In the genomic region with DNA sequence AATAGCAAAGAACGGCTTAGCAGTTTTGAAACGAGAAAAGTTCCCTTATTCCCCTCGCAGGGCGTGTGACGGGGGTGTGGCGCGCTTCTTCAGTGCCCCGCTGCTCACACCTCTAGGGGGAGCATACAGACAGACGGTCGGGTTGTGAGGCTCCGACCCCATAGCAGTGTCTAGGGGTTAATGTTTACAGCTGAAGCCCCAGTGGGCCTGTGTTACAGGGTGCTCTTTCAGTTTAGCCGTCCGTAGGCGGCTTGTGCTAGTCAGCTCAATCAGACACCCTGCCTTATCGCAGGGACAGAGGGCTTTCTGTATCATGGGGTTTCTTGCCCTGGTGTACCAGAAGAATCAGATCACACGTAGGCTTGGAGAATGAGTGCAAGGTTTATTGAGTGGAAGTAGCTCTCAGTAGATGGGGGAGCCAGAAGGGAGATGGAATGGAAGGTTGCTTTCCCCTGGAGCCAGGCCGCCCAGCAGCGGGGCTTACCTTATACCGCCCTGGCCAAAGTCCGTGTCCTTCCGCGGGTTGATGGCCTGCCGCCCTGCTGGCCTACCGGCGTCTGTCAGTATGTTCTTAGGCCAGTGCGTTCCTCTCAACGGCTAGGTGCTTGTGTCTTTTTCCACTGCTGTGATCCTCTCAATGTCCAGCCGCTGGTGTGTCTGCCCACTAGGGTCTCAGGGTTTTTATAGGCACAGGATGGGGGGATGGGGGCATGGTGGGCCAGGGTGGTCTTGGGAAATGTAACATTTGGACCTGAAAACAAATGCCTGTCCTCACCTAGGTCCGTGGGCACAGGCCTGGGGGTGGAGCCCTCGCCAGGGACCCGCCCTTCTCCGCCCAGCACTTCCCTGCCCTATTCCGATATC, we compare ENCODE assay signal across 1 cellular context.
TF ChIP-seq lines count a peak whose summit lies in the region.

No MANE protein-coding gene starts in this region.

TF ChIP-seq in HepG2, 621 proteins besides CTCF, POLR2A, EP300 and RAD21 (continued from another document):
- TF ChIP-seq, protein P1, sequence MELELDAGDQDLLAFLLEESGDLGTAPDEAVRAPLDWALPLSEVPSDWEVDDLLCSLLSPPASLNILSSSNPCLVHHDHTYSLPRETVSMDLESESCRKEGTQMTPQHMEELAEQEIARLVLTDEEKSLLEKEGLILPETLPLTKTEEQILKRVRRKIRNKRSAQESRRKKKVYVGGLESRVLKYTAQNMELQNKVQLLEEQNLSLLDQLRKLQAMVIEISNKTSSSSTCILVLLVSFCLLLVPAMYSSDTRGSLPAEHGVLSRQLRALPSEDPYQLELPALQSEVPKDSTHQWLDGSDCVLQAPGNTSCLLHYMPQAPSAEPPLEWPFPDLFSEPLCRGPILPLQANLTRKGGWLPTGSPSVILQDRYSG (CRISPR knock-in tag; IDR thresholded peaks at IDR 0.05) = no peak
- TF ChIP-seq SRSF4 (IDR thresholded peaks at IDR 0.05; ENCODE audit: low read depth, low read length, poor library complexity, severe bottlenecking) (no peak), ZNF670 (CRISPR knock-in tag; IDR thresholded peaks at IDR 0.05; ENCODE audit: borderline replicate concordance) (no peak), POGZ (CRISPR knock-in tag; IDR thresholded peaks at IDR 0.05) (peak; percentile 24; the same call in 1 of the 2 replicates), FOXP1 (IDR thresholded peaks at IDR 0.05) (no peak), FOXP1 (CRISPR knock-in tag; IDR thresholded peaks at IDR 0.05) (no peak), XBP1 (CRISPR knock-in tag; IDR thresholded peaks at IDR 0.05) (no peak), PHF5A (CRISPR knock-in tag; IDR thresholded peaks at IDR 0.05; ENCODE audit: low read depth, unreplicated experiment) (no peak), AGO1 (IDR thresholded peaks at IDR 0.05; ENCODE audit: low read depth, low read length, poor library complexity, severe bottlenecking) (no peak), ZFP36L1 (CRISPR knock-in tag; IDR thresholded peaks at IDR 0.05) (no peak), ZNF136 (CRISPR knock-in tag; IDR thresholded peaks at IDR 0.05; ENCODE audit: low read depth) (no peak), IKZF1 (IDR thresholded peaks at IDR 0.05) (no peak), NFE2L1 (CRISPR knock-in tag; IDR thresholded peaks at IDR 0.05; ENCODE audit: borderline replicate concordance) (no peak), SMARCE1 (IDR thresholded peaks at IDR 0.05; ENCODE audit: borderline replicate concordance) (no peak), SP4 (CRISPR knock-in tag; IDR thresholded peaks at IDR 0.05) (no peak), KDM1A (CRISPR knock-in tag; IDR thresholded peaks at IDR 0.05) (no peak), HMG20A (CRISPR knock-in tag; IDR thresholded peaks at IDR 0.05; ENCODE audit: borderline replicate concordance) (no peak), TAF15 (IDR thresholded peaks at IDR 0.05; ENCODE audit: low read depth, low read length, poor library complexity, severe bottlenecking) (no peak), DR1 (CRISPR knock-in tag; IDR thresholded peaks at IDR 0.05) (no peak), ZFX (CRISPR knock-in tag; IDR thresholded peaks at IDR 0.05; ENCODE audit: low read depth) (peak; percentile 50; the same call in 1 of the 2 replicates), ZNF775 (CRISPR knock-in tag; IDR thresholded peaks at IDR 0.05; ENCODE audit: borderline replicate concordance) (no peak), ZNF572 (CRISPR knock-in tag; IDR thresholded peaks at IDR 0.05) (no peak), MEIS1 (CRISPR knock-in tag; IDR thresholded peaks at IDR 0.05; ENCODE audit: borderline replicate concordance) (no peak), ZNF530 (CRISPR knock-in tag; IDR thresholded peaks at IDR 0.05; ENCODE audit: low read depth) (no peak), ZNF564 (CRISPR knock-in tag; IDR thresholded peaks at IDR 0.05) (no peak), ZMYM2 (CRISPR knock-in tag; IDR thresholded peaks at IDR 0.05) (no peak), ATM (IDR thresholded peaks at IDR 0.05; ENCODE audit: borderline replicate concordance) (no peak), TRIM24 (CRISPR knock-in tag; IDR thresholded peaks at IDR 0.05) (no peak), HNF4A (CRISPR knock-in tag; IDR thresholded peaks at IDR 0.05) (peak; percentile 46), SUZ12 (IDR thresholded peaks at IDR 0.05; ENCODE audit: low read depth, low read length) (no peak), PHB2 (IDR thresholded peaks at IDR 0.05; ENCODE audit: partially characterized antibody) (no peak), ZNF20 (CRISPR knock-in tag; IDR thresholded peaks at IDR 0.05) (no peak)
- TF ChIP-seq, protein P2, sequence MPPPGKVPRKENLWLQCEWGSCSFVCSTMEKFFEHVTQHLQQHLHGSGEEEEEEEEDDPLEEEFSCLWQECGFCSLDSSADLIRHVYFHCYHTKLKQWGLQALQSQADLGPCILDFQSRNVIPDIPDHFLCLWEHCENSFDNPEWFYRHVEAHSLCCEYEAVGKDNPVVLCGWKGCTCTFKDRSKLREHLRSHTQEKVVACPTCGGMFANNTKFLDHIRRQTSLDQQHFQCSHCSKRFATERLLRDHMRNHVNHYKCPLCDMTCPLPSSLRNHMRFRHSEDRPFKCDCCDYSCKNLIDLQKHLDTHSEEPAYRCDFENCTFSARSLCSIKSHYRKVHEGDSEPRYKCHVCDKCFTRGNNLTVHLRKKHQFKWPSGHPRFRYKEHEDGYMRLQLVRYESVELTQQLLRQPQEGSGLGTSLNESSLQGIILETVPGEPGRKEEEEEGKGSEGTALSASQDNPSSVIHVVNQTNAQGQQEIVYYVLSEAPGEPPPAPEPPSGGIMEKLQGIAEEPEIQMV (CRISPR knock-in tag; IDR thresholded peaks at IDR 0.05; ENCODE audit: low read depth) = peak; percentile 83
- TF ChIP-seq, protein P3, sequence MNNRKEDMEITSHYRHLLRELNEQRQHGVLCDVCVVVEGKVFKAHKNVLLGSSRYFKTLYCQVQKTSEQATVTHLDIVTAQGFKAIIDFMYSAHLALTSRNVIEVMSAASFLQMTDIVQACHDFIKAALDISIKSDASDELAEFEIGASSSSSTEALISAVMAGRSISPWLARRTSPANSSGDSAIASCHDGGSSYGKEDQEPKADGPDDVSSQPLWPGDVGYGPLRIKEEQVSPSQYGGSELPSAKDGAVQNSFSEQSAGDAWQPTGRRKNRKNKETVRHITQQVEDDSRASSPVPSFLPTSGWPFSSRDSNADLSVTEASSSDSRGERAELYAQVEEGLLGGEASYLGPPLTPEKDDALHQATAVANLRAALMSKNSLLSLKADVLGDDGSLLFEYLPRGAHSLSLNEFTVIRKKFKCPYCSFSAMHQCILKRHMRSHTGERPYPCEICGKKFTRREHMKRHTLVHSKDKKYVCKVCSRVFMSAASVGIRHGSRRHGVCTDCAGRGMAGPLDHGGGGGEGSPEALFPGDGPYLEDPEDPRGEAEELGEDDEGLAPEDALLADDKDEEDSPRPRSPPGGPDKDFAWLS (CRISPR knock-in tag; IDR thresholded peaks at IDR 0.05; ENCODE audit: borderline replicate concordance) = no peak
- TF ChIP-seq, protein P4, sequence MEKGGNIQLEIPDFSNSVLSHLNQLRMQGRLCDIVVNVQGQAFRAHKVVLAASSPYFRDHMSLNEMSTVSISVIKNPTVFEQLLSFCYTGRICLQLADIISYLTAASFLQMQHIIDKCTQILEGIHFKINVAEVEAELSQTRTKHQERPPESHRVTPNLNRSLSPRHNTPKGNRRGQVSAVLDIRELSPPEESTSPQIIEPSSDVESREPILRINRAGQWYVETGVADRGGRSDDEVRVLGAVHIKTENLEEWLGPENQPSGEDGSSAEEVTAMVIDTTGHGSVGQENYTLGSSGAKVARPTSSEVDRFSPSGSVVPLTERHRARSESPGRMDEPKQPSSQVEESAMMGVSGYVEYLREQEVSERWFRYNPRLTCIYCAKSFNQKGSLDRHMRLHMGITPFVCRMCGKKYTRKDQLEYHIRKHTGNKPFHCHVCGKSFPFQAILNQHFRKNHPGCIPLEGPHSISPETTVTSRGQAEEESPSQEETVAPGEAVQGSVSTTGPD (CRISPR knock-in tag; IDR thresholded peaks at IDR 0.05) = no peak
